Comparison of ENCODE assay signal across 14 cellular contexts in the genomic region with DNA sequence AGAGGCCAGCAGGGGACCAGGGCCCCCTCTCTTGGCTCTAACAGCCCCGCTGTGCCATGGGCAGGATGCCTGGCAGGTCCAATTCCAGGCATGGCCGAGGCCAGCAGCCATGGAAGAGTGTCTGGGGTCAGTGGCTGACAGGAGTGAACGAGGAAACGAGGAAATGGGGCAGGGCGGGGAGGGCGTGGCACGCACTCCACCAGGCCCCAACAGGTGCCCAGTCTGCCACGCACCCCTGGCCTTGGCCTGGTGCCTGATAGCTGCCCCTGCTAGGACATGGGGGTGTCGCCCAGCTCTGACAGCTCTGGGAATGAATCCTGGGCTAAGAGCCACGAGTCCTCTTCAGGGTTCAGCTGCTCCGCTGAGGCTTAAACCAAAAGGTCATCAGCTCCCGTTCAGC. TPM values are rescaled to one million over a fixed set of nuclear protein-coding genes. Genes with fewer than 3 reads are reported as not detected.
DNase-seq lines count a peak whose midpoint lies in the region; ATAC-seq, FAIRE-seq and TF ChIP-seq lines count a peak whose summit lies in the region.
"Had no signal": no experiment of that assay in that cellular context is flagged by ENCODE, and none has a peak within 500 bp of the region (broad histone marks: within the 10 kb centered on the region; RNA-seq: fewer than 3 reads in every experiment).

No MANE protein-coding gene starts in this region.

- H3K36me3 Mint-ChIP-seq in T-helper 17 cell (ENCODE audit: low read depth), result no peaks in the 10 kb centered on the region

- FAIRE-seq in kidney (lab: Jason Lieb, UNC) (no peak), small intestine (lab: Jason Lieb, UNC) (no peak)
- FAIRE-seq: endometrium had no signal

- peak; percentile 29 for DNase-seq in NCI-H1105 treated with DMSO at 0.1 percent for 48 hours (lab: John Stamatoyannopoulos, UW)
- DNase-seq in NCI-H1105 (lab: John Stamatoyannopoulos, UW), result no peak
- DNase-seq in T-helper 17 cell, result no peak
- peak; percentile 94 for DNase-seq in kidney
- DNase-seq in small intestine, result peak; percentile 79
- no peak for DNase-seq in NCI-H2107 treated with DMSO at 0.1 percent for 48 hours (lab: John Stamatoyannopoulos, UW; ENCODE audit: unreplicated experiment)
- DNase-seq in nucleus accumbens (lab: John Stamatoyannopoulos, UW), result no peak
- no peak for DNase-seq in UCSD-AML1 (lab: John Stamatoyannopoulos, UW; ENCODE audit: unreplicated experiment)
- DNase-seq: DMS53, NCI-H510A, tibial artery, WERI-Rb-1 had no signal

- no peaks in the 10 kb centered on the region for H3K27me3 Mint-ChIP-seq in T-helper 17 cell

- no peak for TF ChIP-seq CTCF in kidney (IDR thresholded peaks at IDR 0.05; ENCODE audit: borderline replicate concordance, extremely low read depth, insufficient read depth)

- no peak overlapping the region for H3K27ac ChIP-seq in kidney (ENCODE audit: low read depth in 2 of 2, low read length in 2 of 2)
- peak overlapping the region; percentile 52 to 85 for H3K27ac ChIP-seq in small intestine (ENCODE audit: low read depth in 1 of 2, low read length in 1 of 2)
- H3K27ac ChIP-seq: WERI-Rb-1 had no signal

- intact Hi-C loops in kidney (cut with DNase I), result no loop called here

- WGBS in small intestine, 3 donors, result 9 to 46% (median 36%) methylated on average over 11 to 12 of the region's 12 CpGs

- H3K27me3 ChIP-seq in small intestine (ENCODE audit: control insufficient read depth in 2 of 2, insufficient read depth in 2 of 2, low read length in 2 of 2), result no peaks in the 10 kb centered on the region

- no peaks in the 10 kb centered on the region for H3K36me3 ChIP-seq in kidney (ENCODE audit: control insufficient read depth in 1 of 2, insufficient read depth in 2 of 2, low read length in 2 of 2)
- H3K36me3 ChIP-seq in small intestine (ENCODE audit: control insufficient read depth in 2 of 2, insufficient read depth in 2 of 2, low read length in 2 of 2), result no peaks in the 10 kb centered on the region
- H3K36me3 ChIP-seq: tibial artery, WERI-Rb-1 had no signal

- H3K4me1 Mint-ChIP-seq in T-helper 17 cell, result peaks cover 28% of the 10 kb centered on the region

- H3K4me3 Mint-ChIP-seq in T-helper 17 cell, result no peak overlapping the region

- no peak overlapping the region for H3K9ac ChIP-seq in kidney (ENCODE audit: low read length in 2 of 2)

- ATAC-seq in T-helper 17 cell, result no peak
- ATAC-seq: sciatic nerve had no signal

- no peak overlapping the region for H3K4me3 ChIP-seq in kidney (ENCODE audit: low read length in 2 of 2)
- no peak overlapping the region for H3K4me3 ChIP-seq in small intestine (ENCODE audit: low read depth in 1 of 2, low read length in 2 of 2)
- H3K4me3 ChIP-seq: tibial artery had no signal

- H3K4me1 ChIP-seq in kidney (ENCODE audit: control insufficient read depth in 1 of 2, insufficient read depth in 1 of 2, low read depth in 1 of 2, low read length in 2 of 2) (peaks cover 37 to 42% of the 10 kb centered on the region in 2 donors), small intestine (ENCODE audit: control insufficient read depth in 2 of 2, insufficient read depth in 1 of 2, low read depth in 1 of 2, low read length in 1 of 2) (peaks cover 21 to 23% of the 10 kb centered on the region in 2 donors)

- no peaks in the 10 kb centered on the region for H3K9me3 ChIP-seq in T-helper 17 cell (ENCODE audit: control insufficient read depth, low read length, poor library complexity, severe bottlenecking)
- H3K9me3 ChIP-seq in kidney (ENCODE audit: control insufficient read depth in 1 of 2, low read length in 2 of 2), result no peaks in the 10 kb centered on the region
- H3K9me3 ChIP-seq in small intestine (ENCODE audit: control insufficient read depth, low read depth), result no peaks in the 10 kb centered on the region
- H3K9me3 ChIP-seq: tibial artery had no signal

- H3K27ac Mint-ChIP-seq in T-helper 17 cell, result peak overlapping the region; percentile 96

RNA-seq across cellular contexts. Expression of a gene that starts 11.6 kb away (rescaled TPM):
- total RNA-seq in T-helper 17 cell (10 to 100 TPM; 42.1 to 43.8 TPM), kidney (39.4 TPM)
- polyA plus RNA-seq in kidney (ENCODE audit: insufficient read depth, low read depth, low replicate concordance) (24.6 TPM), small intestine (10 to 100 TPM; 17.7 to 23.0 (median 18.9) TPM)

RNA-seq across cellular contexts. Expression of a gene that starts 12.8 kb away (rescaled TPM):
- 100 to 1,000 TPM; 164 to 174 TPM for total RNA-seq in T-helper 17 cell
- 28.2 TPM for total RNA-seq in kidney
- polyA plus RNA-seq in kidney (ENCODE audit: insufficient read depth, low read depth, low replicate concordance), result 21.6 TPM
- 10 to 100 TPM; 43.7 to 59.7 (median 59.7) TPM for polyA plus RNA-seq in small intestine

Comparison
In these comparisons a context has a peak if more than half of its experiments do, and no peak if none do; other contexts are left out.
1. DNase-seq: peak in NCI-H1105 treated with DMSO at 0.1 percent for 48 hours (single experiment), kidney (single experiment) and small intestine (single experiment); none in NCI-H1105 (single experiment), T-helper 17 cell (0 of 3), NCI-H2107 treated with DMSO at 0.1 percent for 48 hours (single experiment), nucleus accumbens (0 of 56) and UCSD-AML1 (single experiment).
2. H3K27ac ChIP-seq: peak in small intestine (2 of 2); none in kidney (0 of 2).